21 cellular contexts compared by ENCODE assay signal in genomic region chr9:123362856-123363255, GRCh38. TPM values are rescaled to one million over a fixed set of nuclear protein-coding genes. Genes with fewer than 3 reads are reported as not detected.
A peak's percentile ranks its signal among the peaks of the same experiment; 100 is the strongest.
DNase-seq lines count a peak whose midpoint lies in the region; ATAC-seq and TF ChIP-seq lines count a peak whose summit lies in the region.
"Had no signal": no experiment of that assay in that cellular context is flagged by ENCODE, and none has a peak within 500 bp of the region (broad histone marks: within the 10 kb centered on the region; RNA-seq: fewer than 3 reads in every experiment).

No MANE protein-coding gene starts in this region.

- no peak overlapping the region for H2BK5ac ChIP-seq in mesenchymal stem cell (ENCODE audit: low read depth, low read length, poor library complexity, severe bottlenecking)

- no peak overlapping the region for H3K18ac ChIP-seq in mesenchymal stem cell (ENCODE audit: low read depth in 1 of 2, low read length in 2 of 2)

- H2BK12ac ChIP-seq in mesenchymal stem cell (ENCODE audit: low read length in 2 of 2): peak overlapping the region in 1 of 2 experiments; percentile 68

- H3K9me3 ChIP-seq in WERI-Rb-1 (ENCODE audit: severe bottlenecking) (no peaks in the 10 kb centered on the region), mesenchymal stem cell (ENCODE audit: control insufficient read depth, low read length) (no peaks in the 10 kb centered on the region), neural progenitor cell (ENCODE audit: low read depth) (no peaks in the 10 kb centered on the region)
- H3K9me3 ChIP-seq: BLaER1 treated with 17β-estradiol and CSF1 and Interleukin-3, amounts not matched to agents 10 nM and 100 nM had no signal

- WGBS in mesenchymal stem cell: 94% methylated on average over 23 of the region's 23 CpGs

- no peak overlapping the region for H3K23ac ChIP-seq in mesenchymal stem cell (ENCODE audit: low read length in 2 of 2)

- H4K91ac ChIP-seq in mesenchymal stem cell (ENCODE audit: low read length): peak overlapping the region; percentile 6

- H3K4me3 ChIP-seq in WERI-Rb-1 (ENCODE audit: low read depth, low read length): no peak overlapping the region
- H3K4me3 ChIP-seq in mesenchymal stem cell (ENCODE audit: insufficient read depth in 1 of 2, low read depth in 1 of 2, low read length in 2 of 2): no peak overlapping the region
- no peak overlapping the region for H3K4me3 ChIP-seq in neural progenitor cell
- H3K4me3 ChIP-seq: BLaER1 treated with 17β-estradiol and CSF1 and Interleukin-3, amounts not matched to agents 10 nM and 100 nM; GM12878; GM23248 had no signal

- H3K27me3 Mint-ChIP-seq in neural progenitor cell (ENCODE audit: insufficient read depth, low read depth): peaks cover 11% of the 10 kb centered on the region

- H3K27ac ChIP-seq in WERI-Rb-1 (peak overlapping the region; percentile 12; the same call in 1 of the 2 replicates), mesenchymal stem cell (ENCODE audit: low read length, poor library complexity, severe bottlenecking) (no peak overlapping the region), neural progenitor cell (no peak overlapping the region), temporal lobe (ENCODE audit: low read depth, low read length) (peak overlapping the region; percentile 96)
- H3K27ac ChIP-seq: BLaER1 treated with 17β-estradiol and CSF1 and Interleukin-3, amounts not matched to agents 10 nM and 100 nM; GM23248 had no signal

- peaks cover 48% of the 10 kb centered on the region for H3K4me1 ChIP-seq in mesenchymal stem cell (ENCODE audit: control insufficient read depth, insufficient read depth, low read depth, low read length)
- peaks cover 56% of the 10 kb centered on the region for H3K4me1 ChIP-seq in neural progenitor cell

- no peak overlapping the region for H4K8ac ChIP-seq in mesenchymal stem cell (ENCODE audit: low read length)

- no peak overlapping the region for H2BK120ac ChIP-seq in mesenchymal stem cell (ENCODE audit: low read depth, low read length)

- peaks cover 69% of the 10 kb centered on the region for H3K79me2 ChIP-seq in neural progenitor cell (ENCODE audit: low read depth)

- ATAC-seq in GM19395 (IDR thresholded peaks at IDR 0.05; ENCODE audit: unreplicated experiment): no peak
- ATAC-seq: GM12878 had no signal

- H3K36me3 Mint-ChIP-seq in neural progenitor cell: peaks cover 21% of the 10 kb centered on the region
- H3K36me3 Mint-ChIP-seq: CD4-positive, CD25-positive, alpha-beta regulatory T cell; CD8-positive, alpha-beta memory T cell had no signal

- TF ChIP-seq CTCF in WERI-Rb-1 (IDR thresholded peaks at IDR 0.05; ENCODE audit: low read depth, low read length) (no peak), neural progenitor cell (IDR thresholded peaks at IDR 0.05) (no peak), GM13976 (IDR thresholded peaks at IDR 0.05; ENCODE audit: borderline replicate concordance, control extremely low read depth, extremely low read depth, insufficient read depth, missing control alignments) (no peak)

- DNase-seq in WERI-Rb-1 (no peak), mesenchymal stem cell (no peak), neural progenitor cell (ENCODE audit: low spot score) (no peak), NCI-H510A (lab: John Stamatoyannopoulos, UW) (no peak), GM13976 (ENCODE audit: low spot score) (no peak)
- DNase-seq: CD4-positive, CD25-positive, alpha-beta regulatory T cell; CD8-positive, alpha-beta memory T cell; COR-L47; DMS 273 treated with DMSO at 0.1 percent for 48 hours; DMS53; DND-41; EL; GM23248; HCEC 1CT had no signal

- peak overlapping the region; percentile 5 for H2AK5ac ChIP-seq in mesenchymal stem cell (ENCODE audit: low read length, severe bottlenecking)

- H3F3A ChIP-seq in neural progenitor cell (ENCODE audit: low read depth): peaks cover 41% of the 10 kb centered on the region

- in situ Hi-C loops in GM13976 (cut with MboI; ENCODE audit: low sequenced_read_pairs, unreplicated experiment): loop anchor here (25.0 kb wide), 1 partner anchor 901 kb away; no protein-coding TSS in a partner anchor

- no peak overlapping the region for H3K4ac ChIP-seq in mesenchymal stem cell (ENCODE audit: low read depth in 1 of 2, low read length in 2 of 2)

- no peak overlapping the region for H3K4me3 Mint-ChIP-seq in neural progenitor cell
- H3K4me3 Mint-ChIP-seq: B cell; CD4-positive, CD25-positive, alpha-beta regulatory T cell; CD8-positive, alpha-beta memory T cell; IgD-negative memory B cell had no signal

- H3K9ac ChIP-seq in mesenchymal stem cell (ENCODE audit: low read length) (no peak overlapping the region), neural progenitor cell (no peak overlapping the region)
- H3K9ac ChIP-seq: BLaER1 treated with 17β-estradiol and CSF1 and Interleukin-3, amounts not matched to agents 10 nM and 100 nM; GM23248 had no signal

- peak overlapping the region; percentile 90 for H3K27ac Mint-ChIP-seq in neural progenitor cell
- H3K27ac Mint-ChIP-seq: B cell; CD4-positive, CD25-positive, alpha-beta regulatory T cell; CD8-positive, alpha-beta memory T cell; IgD-negative memory B cell had no signal

- H2AFZ ChIP-seq in mesenchymal stem cell (ENCODE audit: low read depth, low read length): no peak overlapping the region
- H2AFZ ChIP-seq in neural progenitor cell (replicated peaks): no peak overlapping the region
- H2AFZ ChIP-seq: GM23248 had no signal

- no peaks in the 10 kb centered on the region for H3K79me1 ChIP-seq in mesenchymal stem cell (replicated peaks; ENCODE audit: low read length, poor library complexity, severe bottlenecking)

- H3K9me3 Mint-ChIP-seq in neural progenitor cell: no peaks in the 10 kb centered on the region
- H3K9me3 Mint-ChIP-seq: CD4-positive, CD25-positive, alpha-beta regulatory T cell; CD8-positive, alpha-beta memory T cell; IgD-negative memory B cell had no signal

- H3K4me2 ChIP-seq in mesenchymal stem cell (ENCODE audit: low read length, poor library complexity, severe bottlenecking) (no peak overlapping the region), neural progenitor cell (no peak overlapping the region)
- H3K4me2 ChIP-seq: BLaER1 treated with 17β-estradiol and CSF1 and Interleukin-3, amounts not matched to agents 10 nM and 100 nM had no signal

- H3K36me3 ChIP-seq in WERI-Rb-1 (peaks cover 29% of the 10 kb centered on the region), mesenchymal stem cell (ENCODE audit: control insufficient read depth in 1 of 2, insufficient read depth in 2 of 2, low read depth in 1 of 2, low read length in 2 of 2) (no peaks in the 10 kb centered on the region), neural progenitor cell (no peaks in the 10 kb centered on the region)
- H3K36me3 ChIP-seq: BLaER1 treated with 17β-estradiol and CSF1 and Interleukin-3, amounts not matched to agents 10 nM and 100 nM had no signal

- H3K4me1 Mint-ChIP-seq in neural progenitor cell: peaks cover 75% of the 10 kb centered on the region

- H2BK15ac ChIP-seq in mesenchymal stem cell (ENCODE audit: low read depth, poor library complexity, severe bottlenecking): no peak overlapping the region

- H4K20me1 ChIP-seq in neural progenitor cell (ENCODE audit: low read depth): peaks cover 61% of the 10 kb centered on the region

- no peaks in the 10 kb centered on the region for H3K27me3 ChIP-seq in WERI-Rb-1 (ENCODE audit: insufficient read depth, low read depth, severe bottlenecking)
- H3K27me3 ChIP-seq in mesenchymal stem cell (ENCODE audit: control insufficient read depth in 1 of 2, insufficient read depth in 1 of 2, low read length in 2 of 2): peaks cover 0 to 21% of the 10 kb centered on the region in 2 experiments
- no peaks in the 10 kb centered on the region for H3K27me3 ChIP-seq in neural progenitor cell
- H3K27me3 ChIP-seq: BLaER1 treated with 17β-estradiol and CSF1 and Interleukin-3, amounts not matched to agents 10 nM and 100 nM had no signal

- H3K14ac ChIP-seq in mesenchymal stem cell (ENCODE audit: low read length in 2 of 2): peak overlapping the region in 1 of 2 experiments; percentile 31

RNA-seq across cellular contexts. Expression of gene CRB2, which starts 6.9 kb away (rescaled TPM):
- 0.11 TPM for polyA plus RNA-seq in mesenchymal stem cell (2013, experiment 1 of 2)
- polyA plus RNA-seq in mesenchymal stem cell (2013, experiment 2 of 2): 0.10 TPM
- total RNA-seq in neural progenitor cell (ENCODE audit: low replicate concordance) (18.5 and 70.7 TPM in 2 replicates), temporal lobe (5.4 TPM)
- total RNA-seq: CD4-positive, CD25-positive, alpha-beta regulatory T cell; CD8-positive, alpha-beta memory T cell; GM23248; H4 had no signal
- polyA plus RNA-seq: GM23248, IgD-negative memory B cell had no signal

Comparison
In these comparisons a context has a peak if more than half of its experiments do, and no peak if none do; other contexts are left out.
1. H3K27ac ChIP-seq: peak in WERI-Rb-1 (single experiment) and temporal lobe (single experiment); none in mesenchymal stem cell (single experiment) and neural progenitor cell (single experiment).